Comparison of ENCODE assay signal across 1 cellular context in genomic region chr1:27000092-27000816, GRCh38.
TF ChIP-seq lines count a peak whose summit lies in the region.

No MANE protein-coding gene starts in this region.

TF ChIP-seq in GM23338, 12 proteins besides CTCF, POLR2A, EP300 and RAD21 (continued from another document):
- no peak for TF ChIP-seq ZNF462 (CRISPR knock-in tag; IDR thresholded peaks at IDR 0.05)
- TF ChIP-seq NANOG (IDR thresholded peaks at IDR 0.05; ENCODE audit: borderline replicate concordance), result no peak
- TF ChIP-seq CREB1 (CRISPR knock-in tag; IDR thresholded peaks at IDR 0.05; ENCODE audit: low read depth), result no peak
- TF ChIP-seq STAT1 (IDR thresholded peaks at IDR 0.05; ENCODE audit: unreplicated experiment), result no peak
- no peak for TF ChIP-seq ETS1 (IDR thresholded peaks at IDR 0.05)
- TF ChIP-seq EZH2phosphoT487 (IDR thresholded peaks at IDR 0.05; ENCODE audit: unreplicated experiment), result no peak
